ENCODE assay signal across 32 cellular contexts in genomic region chr19:3632739-3633558, GRCh38. TPM values are rescaled to one million over a fixed set of nuclear protein-coding genes. Genes with fewer than 3 reads are reported as not detected.
DNase-seq lines count a peak whose midpoint lies in the region; ATAC-seq and TF ChIP-seq lines count a peak whose summit lies in the region.
"Had no signal": no experiment of that assay in that cellular context is flagged by ENCODE, and none has a peak within 500 bp of the region (broad histone marks: within the 10 kb centered on the region; RNA-seq: fewer than 3 reads in every experiment).

No MANE protein-coding gene starts in this region.

- no peak for DNase-seq in stimulated activated naive CD8-positive, alpha-beta T cell treated with anti-CD3 and anti-CD28 coated beads, Interleukin-15, amount 100 ng/mL, for 72 hours
- DNase-seq in stimulated activated naive CD8-positive, alpha-beta T cell treated with anti-CD3 and anti-CD28 coated beads, Interleukin-15, Interleukin-2, amounts not matched to agents 100 U/mL and 50 U/mL, for 24 hours: no peak
- DNase-seq in head of caudate nucleus (peak in 31 of 42 donors; percentile 18 to 72 (median 49)), posterior cingulate gyrus (peak in 7 of 10 donors; percentile 37 to 90 (median 52)), prostate gland (ENCODE audit: low spot score) (no peak), spleen (no peak)
- no peak for DNase-seq in effector memory CD8-positive, alpha-beta T cell
- DNase-seq: activated CD4-positive, alpha-beta T cell treated with anti-CD3 and anti-CD28 coated beads, Interleukin-2, amount 50 U/mL, for 48 hours; activated CD4-positive, CD25-positive, alpha-beta regulatory T cell treated with anti-CD3 and anti-CD28 coated beads, Interleukin-2, amount 50 U/mL, for 72 hours; activated T-cell treated with anti-CD3 and anti-CD28 coated beads, Interleukin-2, amount 50 U/mL, for 48 hours; adrenal gland; brain microvascular endothelial cell; effector CD4-positive, alpha-beta T cell; left colon; MV-4-11; NCI-H1436; NCI-H2107; NCI-H446; NCI-H748 treated with DMSO at 0.1 percent for 48 hours; stimulated activated CD4-positive, alpha-beta T cell treated with anti-CD3 and anti-CD28 coated beads, Interleukin-2, amount 100 ng/mL, for 24 hours; stimulated activated CD8-positive, alpha-beta memory T cell treated with anti-CD3 and anti-CD28 coated beads, Interleukin-4, amount 100 ng/mL, for 48 hours had no signal

- no peaks in the 10 kb centered on the region for H3K36me3 ChIP-seq in prostate gland
- H3K36me3 ChIP-seq in spleen: peaks cover 0 to 79% (median 38%) of the 10 kb centered on the region in 6 donors

- H3K4me3 ChIP-seq in prostate gland (no peak overlapping the region), spleen (no peak overlapping the region)
- H3K4me3 ChIP-seq: adrenal gland, pancreas, upper lobe of left lung had no signal

- H3K9me3 Mint-ChIP-seq in stimulated activated naive CD8-positive, alpha-beta T cell treated with anti-CD3 and anti-CD28 coated beads, Interleukin-15, amount 100 ng/mL, for 72 hours: no peaks in the 10 kb centered on the region
- no peaks in the 10 kb centered on the region for H3K9me3 Mint-ChIP-seq in effector memory CD8-positive, alpha-beta T cell
- H3K9me3 Mint-ChIP-seq: IgD-negative memory B cell; nephron; T-helper 2 cell treated with Interferon-gamma antibody and Interleukin-4, amounts not matched to agents 5 μg/mL and 100 μg/mL, for 36 hours had no signal

- intact Hi-C loops in head of caudate nucleus (cut with DNase I) (no loop called here), posterior cingulate gyrus (cut with DNase I) (no loop called here), prostate gland (cut with DNase I) (no loop called here), spleen (cut with DNase I; ENCODE audit: low total_unique reads) (no loop called here)

- no peak overlapping the region for H3K27ac ChIP-seq in prostate gland
- no peak overlapping the region for H3K27ac ChIP-seq in spleen
- H3K27ac ChIP-seq: adrenal gland, brain microvascular endothelial cell, epithelial cell of prostate, pancreas, upper lobe of left lung had no signal

- no peaks in the 10 kb centered on the region for H3K4me1 ChIP-seq in prostate gland (replicated peaks)
- no peaks in the 10 kb centered on the region for H3K4me1 ChIP-seq in spleen
- H3K4me1 ChIP-seq: adrenal gland, pancreas, upper lobe of left lung had no signal

- H3K4me3 Mint-ChIP-seq in stimulated activated naive CD8-positive, alpha-beta T cell treated with anti-CD3 and anti-CD28 coated beads, Interleukin-15, amount 100 ng/mL, for 72 hours: no peak overlapping the region
- no peak overlapping the region for H3K4me3 Mint-ChIP-seq in effector memory CD8-positive, alpha-beta T cell
- H3K4me3 Mint-ChIP-seq: IgD-negative memory B cell; nephron; T-helper 2 cell treated with Interferon-gamma antibody and Interleukin-4, amounts not matched to agents 5 μg/mL and 100 μg/mL, for 36 hours had no signal

- WGBS in prostate gland: 76% methylated on average over 49 of the region's 50 CpGs
- 92 to 93% (median 92%) methylated on average over 44 to 50 of the region's 50 CpGs for WGBS in spleen, 5 donors

- H3K27me3 ChIP-seq in prostate gland (replicated peaks; ENCODE audit: insufficient read depth): no peaks in the 10 kb centered on the region
- H3K27me3 ChIP-seq in spleen (replicated peaks in 1 of 7): no peaks in the 10 kb centered on the region
- H3K27me3 ChIP-seq: adrenal gland, brain microvascular endothelial cell, pancreas, upper lobe of left lung had no signal

- TF ChIP-seq POLR2A in prostate gland (IDR thresholded peaks at IDR 0.05) (no peak), spleen (IDR thresholded peaks at IDR 0.05) (no peak)

- peak; percentile 23 for ATAC-seq in stimulated activated naive CD8-positive, alpha-beta T cell treated with anti-CD3 and anti-CD28 coated beads, Interleukin-15, amount 100 ng/mL, for 72 hours
- no peak for ATAC-seq in stimulated activated naive CD8-positive, alpha-beta T cell treated with anti-CD3 and anti-CD28 coated beads, Interleukin-15, Interleukin-2, amounts not matched to agents 100 U/mL and 50 U/mL, for 24 hours
- no peak for ATAC-seq in GM21367 (IDR thresholded peaks at IDR 0.05; ENCODE audit: unreplicated experiment)
- ATAC-seq in effector memory CD8-positive, alpha-beta T cell (replicated peaks): no peak
- ATAC-seq: HCT116, left colon, pancreas, right cardiac atrium had no signal

- peaks cover 2% of the 10 kb centered on the region for H3K36me3 Mint-ChIP-seq in effector memory CD8-positive, alpha-beta T cell (ENCODE audit: insufficient read depth)
- H3K36me3 Mint-ChIP-seq: IgD-negative memory B cell had no signal

- H3K4me1 Mint-ChIP-seq in stimulated activated naive CD8-positive, alpha-beta T cell treated with anti-CD3 and anti-CD28 coated beads, Interleukin-15, amount 100 ng/mL, for 72 hours: no peaks in the 10 kb centered on the region
- H3K4me1 Mint-ChIP-seq in effector memory CD8-positive, alpha-beta T cell (ENCODE audit: low read depth in 2 of 2): no peaks in the 10 kb centered on the region
- H3K4me1 Mint-ChIP-seq: IgD-negative memory B cell, nephron had no signal

- TF ChIP-seq CTCF in prostate gland (IDR thresholded peaks at IDR 0.05): no peak
- TF ChIP-seq CTCF in spleen (IDR thresholded peaks at IDR 0.05 in 8 of 11, conservative IDR thresholded peaks at IDR 0.05 in 3 of 11): no peak

- peak overlapping the region in 1 of 2 donors; percentile 22 for H3K27ac Mint-ChIP-seq in stimulated activated naive CD8-positive, alpha-beta T cell treated with anti-CD3 and anti-CD28 coated beads, Interleukin-15, amount 100 ng/mL, for 72 hours
- H3K27ac Mint-ChIP-seq in effector memory CD8-positive, alpha-beta T cell: no peak overlapping the region
- H3K27ac Mint-ChIP-seq: IgD-negative memory B cell; nephron; T-helper 2 cell treated with Interferon-gamma antibody and Interleukin-4, amounts not matched to agents 5 μg/mL and 100 μg/mL, for 36 hours had no signal

- no peaks in the 10 kb centered on the region for H3K27me3 Mint-ChIP-seq in stimulated activated naive CD8-positive, alpha-beta T cell treated with anti-CD3 and anti-CD28 coated beads, Interleukin-15, amount 100 ng/mL, for 72 hours
- no peaks in the 10 kb centered on the region for H3K27me3 Mint-ChIP-seq in effector memory CD8-positive, alpha-beta T cell
- H3K27me3 Mint-ChIP-seq: IgD-negative memory B cell had no signal

- no peaks in the 10 kb centered on the region for H3K9me3 ChIP-seq in prostate gland
- H3K9me3 ChIP-seq in spleen: no peaks in the 10 kb centered on the region
- H3K9me3 ChIP-seq: adrenal gland, pancreas, upper lobe of left lung had no signal

RNA-seq across cellular contexts. Expression of gene CACTIN, which starts 6.4 kb away (rescaled TPM):
- 10 to 100 TPM; 38.2 to 52.8 TPM for total RNA-seq in prostate gland
- 10 to 100 TPM; 18.9 to 27.1 (median 25.7) TPM for total RNA-seq in spleen
- polyA plus RNA-seq in spleen: 10 to 100 TPM; 10.8 to 21.1 (median 12.0) TPM

RNA-seq across cellular contexts. Expression of gene TBXA2R, which starts 26.3 kb away (rescaled TPM):
- total RNA-seq in prostate gland: 1 to 10 TPM; 1.1 to 4.0 TPM
- 10 to 100 TPM in 5 of 7 donors, 1 to 10 TPM in 2; 8.7 to 16.1 (median 11.6) TPM for total RNA-seq in spleen
- polyA plus RNA-seq in spleen: 1 to 10 TPM; 2.1 to 4.4 (median 3.8) TPM

RNA-seq across cellular contexts. Expression of gene GIPC3, which starts 47.7 kb away (rescaled TPM):
- 1 to 10 TPM in 1 of 2 donors, under 1 TPM in 1; 0.36 to 1.9 TPM for total RNA-seq in prostate gland
- 1 to 10 TPM; 3.4 to 9.2 (median 5.4) TPM for total RNA-seq in spleen
- 1 to 10 TPM in 1 of 3 donors, under 1 TPM in 2; 0.80 to 2.3 (median 0.96) TPM for polyA plus RNA-seq in spleen
- total RNA-seq: A172, G401 had no signal
- polyA plus RNA-seq: IgD-negative memory B cell had no signal

Comparison
In these comparisons a context has a peak if more than half of its experiments do, and no peak if none do; other contexts are left out.
1. DNase-seq: peak in head of caudate nucleus (31 of 42) and posterior cingulate gyrus (7 of 10); none in stimulated activated naive CD8-positive, alpha-beta T cell treated with anti-CD3 and anti-CD28 coated beads, Interleukin-15, amount 100 ng/mL, for 72 hours (0 of 2), stimulated activated naive CD8-positive, alpha-beta T cell treated with anti-CD3 and anti-CD28 coated beads, Interleukin-15, Interleukin-2, amounts not matched to agents 100 U/mL and 50 U/mL, for 24 hours (single experiment), prostate gland (single experiment), spleen (single experiment) and effector memory CD8-positive, alpha-beta T cell (0 of 3).